16 cellular contexts compared by ENCODE assay signal in genomic region chr6:19297880-19298279, GRCh38.
DNase-seq lines count a peak whose midpoint lies in the region; ATAC-seq and TF ChIP-seq lines count a peak whose summit lies in the region.
"Had no signal": no experiment of that assay in that cellular context is flagged by ENCODE, and none has a peak within 500 bp of the region (broad histone marks: within the 10 kb centered on the region; RNA-seq: fewer than 3 reads in every experiment).

No MANE protein-coding gene starts in this region.

- H3K27ac Mint-ChIP-seq in GM23338 (peak overlapping the region; percentile 7; the same call in 1 of the 2 replicates), neural progenitor cell (peak overlapping the region; percentile 62)
- H3K27ac Mint-ChIP-seq: T-helper 17 cell had no signal

- H3K9me3 Mint-ChIP-seq in GM23338 (no peaks in the 10 kb centered on the region), neural progenitor cell (peaks cover 2% of the 10 kb centered on the region)

- H3K9me3 ChIP-seq in WERI-Rb-1 (ENCODE audit: severe bottlenecking) (peaks cover 4% of the 10 kb centered on the region), neural progenitor cell (ENCODE audit: low read depth) (no peaks in the 10 kb centered on the region)
- H3K9me3 ChIP-seq: HAP-1, MG63 had no signal

- no peaks in the 10 kb centered on the region for H3F3A ChIP-seq in GM23338 (replicated peaks; ENCODE audit: low read depth)
- H3F3A ChIP-seq in neural progenitor cell (ENCODE audit: low read depth), result no peaks in the 10 kb centered on the region

- H3K36me3 ChIP-seq in GM23338 (ENCODE audit: insufficient read depth) (no peaks in the 10 kb centered on the region), WERI-Rb-1 (no peaks in the 10 kb centered on the region), neural progenitor cell (no peaks in the 10 kb centered on the region)
- H3K36me3 ChIP-seq: HAP-1, heart right ventricle, MG63 had no signal

- H3K79me2 ChIP-seq in GM23338 (replicated peaks; ENCODE audit: insufficient read depth) (no peaks in the 10 kb centered on the region), neural progenitor cell (ENCODE audit: low read depth) (no peaks in the 10 kb centered on the region)

- DNase-seq in GM23338 (ENCODE audit: low spot score) (peak; percentile 25), NCI-H2029 treated with DMSO at 0.1 percent for 48 hours (lab: John Stamatoyannopoulos, UW) (peak; percentile 96), WERI-Rb-1 (peak; percentile 94), neural progenitor cell (ENCODE audit: low spot score) (no peak), GM19238 (ENCODE audit: insufficient read length, low spot score) (no peak), activated gamma-delta T cell (lab: John Stamatoyannopoulos, UW) (no peak), NOMO-1 (lab: John Stamatoyannopoulos, UW; ENCODE audit: unreplicated experiment in 2 of 2) (no peak)
- DNase-seq: activated CD4-positive, alpha-beta T cell treated with anti-CD3 and anti-CD28 coated beads, Interleukin-2, amount 50 U/mL, for 48 hours; activated gamma-delta T cell treated with Interleukin-2 at 50 U/mL for 16 hours; heart right ventricle; MG63; T-helper 17 cell had no signal

- H4K20me1 ChIP-seq in GM23338 (replicated peaks; ENCODE audit: insufficient read depth) (no peaks in the 10 kb centered on the region), neural progenitor cell (ENCODE audit: low read depth) (no peaks in the 10 kb centered on the region)

- H3K4me1 ChIP-seq in GM23338 (ENCODE audit: insufficient read depth) (peaks cover 18% of the 10 kb centered on the region), neural progenitor cell (peaks cover 27% of the 10 kb centered on the region)
- H3K4me1 ChIP-seq: HAP-1, heart right ventricle had no signal

- H3K27me3 ChIP-seq in GM23338 (ENCODE audit: insufficient read depth), result no peaks in the 10 kb centered on the region
- no peaks in the 10 kb centered on the region for H3K27me3 ChIP-seq in WERI-Rb-1 (ENCODE audit: insufficient read depth, low read depth, severe bottlenecking)
- peaks cover 4% of the 10 kb centered on the region for H3K27me3 ChIP-seq in neural progenitor cell
- H3K27me3 ChIP-seq: heart right ventricle, MG63 had no signal

- H3K4me3 Mint-ChIP-seq in GM23338, result no peak overlapping the region
- H3K4me3 Mint-ChIP-seq in neural progenitor cell, result no peak overlapping the region
- H3K4me3 Mint-ChIP-seq: T-helper 17 cell had no signal

- H2AFZ ChIP-seq in GM23338, result no peak overlapping the region
- H2AFZ ChIP-seq in neural progenitor cell (replicated peaks), result no peak overlapping the region

- peaks cover 15% of the 10 kb centered on the region for H3K4me1 Mint-ChIP-seq in GM23338
- peaks cover 38% of the 10 kb centered on the region for H3K4me1 Mint-ChIP-seq in neural progenitor cell
- H3K4me1 Mint-ChIP-seq: T-helper 17 cell had no signal

- H3K4me3 ChIP-seq in GM23338 (no peak overlapping the region), WERI-Rb-1 (ENCODE audit: low read depth, low read length) (no peak overlapping the region), neural progenitor cell (no peak overlapping the region)
- H3K4me3 ChIP-seq: HAP-1, heart right ventricle, MG63 had no signal

- no peak overlapping the region for H3K4me2 ChIP-seq in GM23338
- peak overlapping the region; percentile 39 for H3K4me2 ChIP-seq in neural progenitor cell

- no peak overlapping the region for H3K9ac ChIP-seq in neural progenitor cell

- ATAC-seq in GM23338 (peak; percentile 89), HG03135 (IDR thresholded peaks at IDR 0.05; ENCODE audit: unreplicated experiment) (no peak)
- ATAC-seq: heart right ventricle, Panc1, T-helper 17 cell had no signal

- H3K36me3 Mint-ChIP-seq in GM23338 (ENCODE audit: low read depth), result no peaks in the 10 kb centered on the region
- H3K36me3 Mint-ChIP-seq in neural progenitor cell, result no peaks in the 10 kb centered on the region

- TF ChIP-seq CTCF in GM23338 (conservative IDR thresholded peaks at IDR 0.05; ENCODE audit: low read depth in 2 of 2) (no peak), WERI-Rb-1 (IDR thresholded peaks at IDR 0.05; ENCODE audit: low read depth, low read length) (no peak), neural progenitor cell (IDR thresholded peaks at IDR 0.05) (no peak)

- H3K9me2 ChIP-seq in GM23338 (ENCODE audit: insufficient read depth), result 0 out of 2 replicates have a peak, but pooled peaks cover 3% of the 10 kb centered on the region

- H3K27me3 Mint-ChIP-seq in GM23338 (ENCODE audit: insufficient read depth, low read depth, poor library complexity) (peaks cover 3% of the 10 kb centered on the region), neural progenitor cell (ENCODE audit: insufficient read depth, low read depth) (peaks cover 6% of the 10 kb centered on the region)
- H3K27me3 Mint-ChIP-seq: T-helper 17 cell had no signal

- H3K27ac ChIP-seq in GM23338 (ENCODE audit: low read depth) (no peak overlapping the region), WERI-Rb-1 (peak overlapping the region; percentile 66), neural progenitor cell (no peak overlapping the region)
- H3K27ac ChIP-seq: C4-2B, heart right ventricle had no signal

TF ChIP-seq in GM23338, 12 proteins besides CTCF, POLR2A, EP300 and RAD21 (continues in another document):
- no peak for TF ChIP-seq JUNB (IDR thresholded peaks at IDR 0.05; ENCODE audit: unreplicated experiment)
- no peak for TF ChIP-seq ETS1 (IDR thresholded peaks at IDR 0.05)
- no peak for TF ChIP-seq POLR2AphosphoS5 (IDR thresholded peaks at IDR 0.05; ENCODE audit: low read depth)
- TF ChIP-seq ZNF462 (CRISPR knock-in tag; IDR thresholded peaks at IDR 0.05), result no peak

Comparison
In these comparisons a context has a peak if more than half of its experiments do, and no peak if none do; other contexts are left out.
1. DNase-seq: peak in GM23338 (single experiment), NCI-H2029 treated with DMSO at 0.1 percent for 48 hours (single experiment) and WERI-Rb-1 (single experiment); none in neural progenitor cell (single experiment), GM19238 (single experiment), activated gamma-delta T cell (single experiment) and NOMO-1 (0 of 2).